Comparison of ENCODE assay signal across 25 cellular contexts in the genomic region with DNA sequence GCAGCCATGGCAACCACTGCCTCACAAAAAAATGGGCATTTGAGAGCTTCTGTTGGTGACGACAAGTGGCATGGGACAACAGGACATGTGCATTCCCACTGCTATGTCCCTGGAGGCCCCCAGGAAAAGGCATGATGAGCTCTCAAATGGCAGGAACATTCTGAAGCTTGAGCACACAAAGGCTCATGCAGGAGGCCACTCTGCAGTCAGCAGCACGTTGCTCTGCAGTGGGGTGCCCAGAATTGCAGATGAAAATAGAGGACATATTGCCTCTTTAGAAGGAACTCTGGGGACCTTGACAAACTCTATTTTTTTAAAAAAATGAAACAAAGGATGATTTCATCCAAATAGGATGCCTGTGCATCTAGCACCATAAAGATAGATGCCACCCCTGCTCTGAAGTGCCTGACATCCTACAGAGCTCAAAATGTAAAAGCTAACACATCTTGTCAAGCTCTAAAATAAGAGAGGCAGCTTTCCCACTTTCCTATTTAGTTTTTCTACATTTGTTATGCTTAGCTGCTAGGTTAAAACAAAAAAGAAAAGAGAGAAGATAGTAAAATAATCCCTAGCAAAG.
"Had no signal": no experiment of that assay in that cellular context is flagged by ENCODE, and none has a peak within 500 bp of the region (broad histone marks: within the 10 kb centered on the region; RNA-seq: fewer than 3 reads in every experiment).

No MANE protein-coding gene starts in this region.

- H3K27ac Mint-ChIP-seq: natural killer cell; stimulated activated effector memory CD8-positive, alpha-beta T cell treated with anti-CD3 and anti-CD28 coated beads, Interleukin-12 subunit alpha, Interleukin-12 subunit beta, amount 100 ng/mL, for 72 hours had no signal

- H3K4me1 Mint-ChIP-seq: stimulated activated effector memory CD8-positive, alpha-beta T cell treated with anti-CD3 and anti-CD28 coated beads, Interleukin-12 subunit alpha, Interleukin-12 subunit beta, amount 100 ng/mL, for 72 hours had no signal

- DNase-seq: dermis blood vessel endothelial cell; effector memory CD4-positive, alpha-beta T cell; foreskin keratinocyte; heart right ventricle; hippocampal formation; islet precursor cell; left ventricle myocardium superior; lower lobe of right lung; natural killer cell; right cardiac atrium; sigmoid colon; stimulated activated CD4-positive, alpha-beta T cell treated with anti-CD3 and anti-CD28 coated beads, Interleukin-2, amount 100 ng/mL, for 24 hours; stimulated activated CD4-positive, alpha-beta T cell treated with anti-CD3 and anti-CD28 coated beads, Interleukin-4, amount 100 ng/mL, for 24 hours; stimulated activated naive CD4-positive, alpha-beta T cell treated with Interleukin-2 at 50 U/mL for 16 hours; stomach; upper lobe of left lung had no signal

- H3K4me3 Mint-ChIP-seq: natural killer cell; stimulated activated effector memory CD8-positive, alpha-beta T cell treated with anti-CD3 and anti-CD28 coated beads, Interleukin-12 subunit alpha, Interleukin-12 subunit beta, amount 100 ng/mL, for 72 hours had no signal

- H3K36me3 Mint-ChIP-seq: natural killer cell; stimulated activated effector memory CD8-positive, alpha-beta T cell treated with anti-CD3 and anti-CD28 coated beads, Interleukin-12 subunit alpha, Interleukin-12 subunit beta, amount 100 ng/mL, for 72 hours had no signal

- ATAC-seq: foreskin keratinocyte; gastroesophageal sphincter; heart right ventricle; left ventricle myocardium superior; lower lobe of right lung; natural killer cell; right cardiac atrium; stimulated activated effector memory CD8-positive, alpha-beta T cell treated with anti-CD3 and anti-CD28 coated beads, Interleukin-12 subunit alpha, Interleukin-12 subunit beta, amount 100 ng/mL, for 72 hours had no signal

- H3K27ac ChIP-seq: coronary artery, esophagus muscularis mucosa, foreskin keratinocyte, gastroesophageal sphincter, heart right ventricle, lower lobe of right lung, neutrophil, parathyroid adenoma, prostate gland, sigmoid colon, stomach, thoracic aorta, tibial nerve, upper lobe of left lung had no signal
